In genomic region chr19:43425567-43426392, GRCh38 we compare ENCODE assay signal across 9 cellular contexts. TPM values are rescaled to one million over a fixed set of nuclear protein-coding genes. Genes with fewer than 3 reads are reported as not detected.
DNase-seq lines count a peak whose midpoint lies in the region; ATAC-seq and TF ChIP-seq lines count a peak whose summit lies in the region.
"Had no signal": no experiment of that assay in that cellular context is flagged by ENCODE, and none has a peak within 500 bp of the region (broad histone marks: within the 10 kb centered on the region; RNA-seq: fewer than 3 reads in every experiment).

No MANE protein-coding gene starts in this region.

- H3K9me3 Mint-ChIP-seq in MCF 10A (ENCODE audit: unreplicated experiment) (no peaks in the 10 kb centered on the region), neural crest cell (no peaks in the 10 kb centered on the region)
- H3K9me3 Mint-ChIP-seq in activated CD8-positive, alpha-beta memory T cell treated with anti-CD3 and anti-CD28 coated beads, Interleukin-2, amount 10 ng/mL, durations not matched to agents 7 days and 5 days (ENCODE audit: low read depth), result no peaks in the 10 kb centered on the region

- H3K4me1 Mint-ChIP-seq in MCF 10A (ENCODE audit: insufficient read depth, unreplicated experiment) (peaks cover 17% of the 10 kb centered on the region), neural crest cell (no peaks in the 10 kb centered on the region)
- H3K4me1 Mint-ChIP-seq in activated CD8-positive, alpha-beta memory T cell treated with anti-CD3 and anti-CD28 coated beads, Interleukin-2, amount 10 ng/mL, durations not matched to agents 7 days and 5 days, result peaks cover 10% of the 10 kb centered on the region

- no peak for ATAC-seq in GM21528 (IDR thresholded peaks at IDR 0.05; ENCODE audit: low FRiP score, unreplicated experiment)
- no peak for ATAC-seq in activated CD8-positive, alpha-beta memory T cell treated with anti-CD3 and anti-CD28 coated beads, Interleukin-2, amount 10 ng/mL, durations not matched to agents 7 days and 5 days

- TF ChIP-seq CTCF in NB4 (IDR thresholded peaks at IDR 0.05; ENCODE audit: low read depth, low read length) (peak; percentile 39), MCF 10A (IDR thresholded peaks at IDR 0.05; ENCODE audit: unreplicated experiment) (peak; percentile 40), neural crest cell (conservative IDR thresholded peaks at IDR 0.05) (peak; percentile 55)

- BruUV-seq in MCF 10A (replicated peaks; lab: Mats Ljungman, UMichigan), result no TSS peak

- no peaks in the 10 kb centered on the region for H3K36me3 Mint-ChIP-seq in MCF 10A (ENCODE audit: insufficient read depth, unreplicated experiment)
- H3K36me3 Mint-ChIP-seq in neural crest cell (ENCODE audit: low read depth), result no peaks in the 10 kb centered on the region
- H3K36me3 Mint-ChIP-seq in activated CD8-positive, alpha-beta memory T cell treated with anti-CD3 and anti-CD28 coated beads, Interleukin-2, amount 10 ng/mL, durations not matched to agents 7 days and 5 days, result no peaks in the 10 kb centered on the region

- intact Hi-C loops in MCF 10A (cut with micrococcal nuclease), result loop anchor here (5.0 to 10.0 kb wide), 3 partner anchors 153 to 321 kb away; no protein-coding TSS in a partner anchor

- POLR2A ChIA-PET in MCF 10A (lab: Yijun Ruan, JAX), result interaction anchor here (1.2 kb wide), 2 partner anchors 17 to 31 kb away, joined by 3 read pairs; no protein-coding TSS in a partner anchor

- CTCF ChIA-PET in MCF 10A (lab: Yijun Ruan, JAX), result interaction anchor here (0.6 to 2.7 kb wide), 32 partner anchors 9 to 1010 kb away, joined by 3 to 19 read pairs (median 4); no protein-coding TSS in a partner anchor
- CTCF ChIA-PET in activated CD8-positive, alpha-beta memory T cell treated with anti-CD3 and anti-CD28 coated beads, Interleukin-2, amount 10 ng/mL, durations not matched to agents 7 days and 5 days (lab: Charles Lee), result interaction anchor here (1.0 to 3.0 kb wide), 6 partner anchors 8 to 169 kb away, joined by 3 to 15 read pairs (median 4); no protein-coding TSS in a partner anchor

- H3K4me3 Mint-ChIP-seq in MCF 10A (ENCODE audit: unreplicated experiment) (no peak overlapping the region), neural crest cell (no peak overlapping the region)
- H3K4me3 Mint-ChIP-seq in activated CD8-positive, alpha-beta memory T cell treated with anti-CD3 and anti-CD28 coated beads, Interleukin-2, amount 10 ng/mL, durations not matched to agents 7 days and 5 days, result no peak overlapping the region

- DNase-seq in DMS53 treated with DMSO at 0.1 percent for 48 hours (lab: John Stamatoyannopoulos, UW; ENCODE audit: unreplicated experiment) (peak; percentile 13), NB4 (ENCODE audit: low read depth) (peak; percentile 26), MCF 10A (ENCODE audit: unreplicated experiment) (peak; percentile 56), neural crest cell (ENCODE audit: low read depth, low spot score) (no peak), NCI-H1930 (lab: John Stamatoyannopoulos, UW) (no peak)
- no peak for DNase-seq in activated CD8-positive, alpha-beta memory T cell treated with anti-CD3 and anti-CD28 coated beads, Interleukin-2, amount 10 ng/mL, durations not matched to agents 7 days and 5 days
- no peak for DNase-seq in activated CD4-positive, alpha-beta T cell treated with anti-CD3 and anti-CD28 coated beads for 1 hour

- no peak overlapping the region for H3K4me3 ChIP-seq in NB4 (ENCODE audit: low read depth, low read length)

- TF ChIP-seq POLR2A in NB4 (IDR thresholded peaks at IDR 0.05; ENCODE audit: extremely low read depth, insufficient read length), result no peak

- H3K27me3 Mint-ChIP-seq in MCF 10A (ENCODE audit: insufficient read depth, unreplicated experiment) (no peaks in the 10 kb centered on the region), neural crest cell (ENCODE audit: low read depth) (peaks cover 27% of the 10 kb centered on the region)
- H3K27me3 Mint-ChIP-seq in activated CD8-positive, alpha-beta memory T cell treated with anti-CD3 and anti-CD28 coated beads, Interleukin-2, amount 10 ng/mL, durations not matched to agents 7 days and 5 days, result peaks cover 6% of the 10 kb centered on the region

- peak overlapping the region; percentile 50 for H3K27ac Mint-ChIP-seq in MCF 10A (ENCODE audit: low read depth, unreplicated experiment)
- H3K27ac Mint-ChIP-seq in neural crest cell (ENCODE audit: unreplicated experiment), result no peak overlapping the region
- H3K27ac Mint-ChIP-seq in activated CD8-positive, alpha-beta memory T cell treated with anti-CD3 and anti-CD28 coated beads, Interleukin-2, amount 10 ng/mL, durations not matched to agents 7 days and 5 days, result no peak overlapping the region

RNA-seq across cellular contexts. Expression of gene TEX101, which starts 11.1 kb away (rescaled TPM):
- total RNA-seq in MCF 10A (2022) (not detected in 2 replicates), neural crest cell (not detected in 2 replicates)
- total RNA-seq in activated CD8-positive, alpha-beta memory T cell treated with anti-CD3 and anti-CD28 coated beads, Interleukin-2, amount 10 ng/mL, durations not matched to agents 7 days and 5 days, result not detected
- total RNA-seq: temporal lobe had no signal

RNA-seq across cellular contexts. Expression of gene LYPD3, which starts 39.6 kb away (rescaled TPM):
- total RNA-seq in MCF 10A (2022) (2.5 and 3.1 TPM in 2 replicates), neural crest cell (0.50 and 0.89 TPM in 2 replicates)
- under 1 TPM; 0.23 to 0.33 TPM for total RNA-seq in activated CD8-positive, alpha-beta memory T cell treated with anti-CD3 and anti-CD28 coated beads, Interleukin-2, amount 10 ng/mL, durations not matched to agents 7 days and 5 days

Comparison
In these comparisons a context has a peak if more than half of its experiments do, and no peak if none do; other contexts are left out.
1. DNase-seq: peak in DMS53 treated with DMSO at 0.1 percent for 48 hours (single experiment), NB4 (single experiment) and MCF 10A (single experiment); none in neural crest cell (single experiment), activated CD8-positive, alpha-beta memory T cell treated with anti-CD3 and anti-CD28 coated beads, Interleukin-2, amount 10 ng/mL, durations not matched to agents 7 days and 5 days (single experiment), NCI-H1930 (0 of 2) and activated CD4-positive, alpha-beta T cell treated with anti-CD3 and anti-CD28 coated beads for 1 hour (single experiment).
2. Peak in every context shown above with its lines, with median percentiles within 50 percentile points of each other: CTCF ChIP-seq.